31 cellular contexts compared by ENCODE assay signal in genomic region chr19:43422000-43422688, GRCh38. TPM values are rescaled to one million over a fixed set of nuclear protein-coding genes. Genes with fewer than 3 reads are reported as not detected.
"Had no signal": no experiment of that assay in that cellular context is flagged by ENCODE, and none has a peak within 500 bp of the region (broad histone marks: within the 10 kb centered on the region; RNA-seq: fewer than 3 reads in every experiment).

No MANE protein-coding gene starts in this region.

- H3K27ac ChIP-seq: ascending aorta, breast epithelium, coronary artery, dorsolateral prefrontal cortex, esophagus muscularis mucosa, foreskin keratinocyte, gastrocnemius medialis, heart left ventricle had no signal

- H3K36me3 Mint-ChIP-seq: activated naive CD4-positive, alpha-beta T cell treated with anti-CD3 and anti-CD28 coated beads, Interleukin-2, amount 10 ng/mL, durations not matched to agents 7 days and 5 days; activated naive CD4-positive, alpha-beta T cell treated with anti-CD3 and anti-CD28 coated beads, Interleukin-2, amount 50 U/mL, for 72 hours; activated naive CD8-positive, alpha-beta T cell treated with anti-CD3 and anti-CD28 coated beads, Interleukin-2, amount 10 ng/mL, durations not matched to agents 7 days and 5 days; brain had no signal

- ATAC-seq: activated naive CD4-positive, alpha-beta T cell treated with anti-CD3 and anti-CD28 coated beads, Interleukin-2, amount 50 U/mL, for 72 hours; activated T-cell treated with anti-CD3 and anti-CD28 coated beads, Interleukin-2, amount 50 U/mL, for 72 hours; foreskin keratinocyte; gastrocnemius medialis; heart left ventricle had no signal

- H3K4me1 ChIP-seq: ascending aorta, foreskin keratinocyte, gastrocnemius medialis, heart left ventricle had no signal

- H3K9me3 Mint-ChIP-seq: activated CD4-positive, alpha-beta memory T cell treated with anti-CD3 and anti-CD28 coated beads, Interleukin-2, amount 10 ng/mL, durations not matched to agents 7 days and 5 days; activated CD4-positive, alpha-beta T cell treated with anti-CD3 and anti-CD28 coated beads, Interleukin-2, amount 10 ng/mL, durations not matched to agents 7 days and 5 days; activated naive CD4-positive, alpha-beta T cell treated with anti-CD3 and anti-CD28 coated beads, Interleukin-2, amount 10 ng/mL, durations not matched to agents 7 days and 5 days; activated naive CD4-positive, alpha-beta T cell treated with anti-CD3 and anti-CD28 coated beads, Interleukin-2, amount 50 U/mL, for 72 hours; activated naive CD8-positive, alpha-beta T cell treated with anti-CD3 and anti-CD28 coated beads, Interleukin-2, amount 10 ng/mL, durations not matched to agents 7 days and 5 days; activated T-cell treated with anti-CD3 and anti-CD28 coated beads, Interleukin-2, amount 50 U/mL, for 24 hours; activated T-cell treated with anti-CD3 and anti-CD28 coated beads, Interleukin-2, amount 50 U/mL, for 72 hours; brain; central memory CD8-positive, alpha-beta T cell; dendritic cell treated with granulocyte-macrophage colony-stimulating factor and Interleukin-4, amounts not matched to agents 40 ng/mL and 50 ng/mL, for 4 days had no signal

- H3K9me3 ChIP-seq: ascending aorta, breast epithelium, esophagus muscularis mucosa, gastrocnemius medialis, heart left ventricle had no signal

- H3K27me3 Mint-ChIP-seq: activated CD4-positive, alpha-beta T cell treated with anti-CD3 and anti-CD28 coated beads, Interleukin-2, amount 10 ng/mL, durations not matched to agents 7 days and 5 days; activated T-cell treated with anti-CD3 and anti-CD28 coated beads, Interleukin-2, amount 50 U/mL, for 24 hours had no signal

- H3K36me3 ChIP-seq: ascending aorta, breast epithelium, esophagus muscularis mucosa, gastrocnemius medialis, heart left ventricle had no signal

- H3K27me3 ChIP-seq: ascending aorta, breast epithelium, dorsolateral prefrontal cortex, foreskin keratinocyte, gastrocnemius medialis had no signal

- DNase-seq: activated CD4-positive, alpha-beta memory T cell treated with anti-CD3 and anti-CD28 coated beads, Interleukin-2, amount 10 ng/mL, durations not matched to agents 7 days and 5 days; activated CD4-positive, alpha-beta T cell treated with anti-CD3 and anti-CD28 coated beads for 1 hour; activated CD4-positive, alpha-beta T cell treated with anti-CD3 and anti-CD28 coated beads for 4 hours; activated CD4-positive, alpha-beta T cell treated with anti-CD3 and anti-CD28 coated beads, Interleukin-2, amount 10 ng/mL, durations not matched to agents 7 days and 5 days; activated CD4-positive, alpha-beta T cell treated with anti-CD3 and anti-CD28 coated beads, Interleukin-2, amount 50 U/mL, for 4 hours; activated gamma-delta T cell; activated naive CD4-positive, alpha-beta T cell; activated naive CD4-positive, alpha-beta T cell treated with anti-CD3 and anti-CD28 coated beads, Interleukin-2, amount 10 ng/mL, durations not matched to agents 7 days and 5 days; activated naive CD8-positive, alpha-beta T cell treated with anti-CD3 and anti-CD28 coated beads, Interleukin-2, amount 10 ng/mL, durations not matched to agents 7 days and 5 days; activated T-cell treated with anti-CD3 and anti-CD28 coated beads for 4 hours; activated T-cell treated with anti-CD3 and anti-CD28 coated beads, Interleukin-2, amount 50 U/mL, for 24 hours; activated T-cell treated with anti-CD3 and anti-CD28 coated beads, Interleukin-2, amount 50 U/mL, for 72 hours; dorsolateral prefrontal cortex; effector memory CD4-positive, alpha-beta T cell; erythroblast; foreskin keratinocyte; gastrocnemius medialis; glutamatergic neuron; heart left ventricle; T-helper 2 cell had no signal

- H3K27ac Mint-ChIP-seq: activated CD4-positive, alpha-beta memory T cell treated with anti-CD3 and anti-CD28 coated beads, Interleukin-2, amount 10 ng/mL, durations not matched to agents 7 days and 5 days; activated CD4-positive, alpha-beta T cell treated with anti-CD3 and anti-CD28 coated beads, Interleukin-2, amount 10 ng/mL, durations not matched to agents 7 days and 5 days; activated naive CD4-positive, alpha-beta T cell treated with anti-CD3 and anti-CD28 coated beads, Interleukin-2, amount 10 ng/mL, durations not matched to agents 7 days and 5 days; activated naive CD4-positive, alpha-beta T cell treated with anti-CD3 and anti-CD28 coated beads, Interleukin-2, amount 50 U/mL, for 72 hours; activated naive CD8-positive, alpha-beta T cell treated with anti-CD3 and anti-CD28 coated beads, Interleukin-2, amount 10 ng/mL, durations not matched to agents 7 days and 5 days; activated T-cell treated with anti-CD3 and anti-CD28 coated beads, Interleukin-2, amount 50 U/mL, for 24 hours; activated T-cell treated with anti-CD3 and anti-CD28 coated beads, Interleukin-2, amount 50 U/mL, for 72 hours; brain; dendritic cell treated with granulocyte-macrophage colony-stimulating factor and Interleukin-4, amounts not matched to agents 40 ng/mL and 50 ng/mL, for 4 days; endodermal cell had no signal

- H3K4me3 Mint-ChIP-seq: activated CD4-positive, alpha-beta memory T cell treated with anti-CD3 and anti-CD28 coated beads, Interleukin-2, amount 10 ng/mL, durations not matched to agents 7 days and 5 days; activated CD4-positive, alpha-beta T cell treated with anti-CD3 and anti-CD28 coated beads, Interleukin-2, amount 10 ng/mL, durations not matched to agents 7 days and 5 days; activated naive CD4-positive, alpha-beta T cell treated with anti-CD3 and anti-CD28 coated beads, Interleukin-2, amount 10 ng/mL, durations not matched to agents 7 days and 5 days; activated naive CD8-positive, alpha-beta T cell treated with anti-CD3 and anti-CD28 coated beads, Interleukin-2, amount 10 ng/mL, durations not matched to agents 7 days and 5 days; activated T-cell treated with anti-CD3 and anti-CD28 coated beads, Interleukin-2, amount 50 U/mL, for 24 hours; activated T-cell treated with anti-CD3 and anti-CD28 coated beads, Interleukin-2, amount 50 U/mL, for 72 hours; brain; central memory CD8-positive, alpha-beta T cell; dendritic cell treated with granulocyte-macrophage colony-stimulating factor and Interleukin-4, amounts not matched to agents 40 ng/mL and 50 ng/mL, for 4 days; endodermal cell had no signal

- H3K4me3 ChIP-seq: ascending aorta, breast epithelium, coronary artery, dorsolateral prefrontal cortex, esophagus muscularis mucosa, gastrocnemius medialis, heart left ventricle had no signal

- H3K4me1 Mint-ChIP-seq: endodermal cell had no signal

RNA-seq across cellular contexts. Expression of gene TEX101, which starts 7.5 kb away (rescaled TPM):
- total RNA-seq: activated CD4-positive, alpha-beta memory T cell treated with anti-CD3 and anti-CD28 coated beads, Interleukin-2, amount 10 ng/mL, durations not matched to agents 7 days and 5 days; activated CD4-positive, alpha-beta T cell treated with anti-CD3 and anti-CD28 coated beads, Interleukin-2, amount 10 ng/mL, durations not matched to agents 7 days and 5 days; activated naive CD4-positive, alpha-beta T cell treated with anti-CD3 and anti-CD28 coated beads, Interleukin-2, amount 50 U/mL, for 72 hours; activated naive CD8-positive, alpha-beta T cell treated with anti-CD3 and anti-CD28 coated beads, Interleukin-2, amount 10 ng/mL, durations not matched to agents 7 days and 5 days; activated T-cell treated with anti-CD3 and anti-CD28 coated beads, Interleukin-2, amount 50 U/mL, for 72 hours; ascending aorta; breast epithelium; cardiac septum; cerebellum; esophagus muscularis mucosa; foreskin keratinocyte; gastrocnemius medialis; heart left ventricle had no signal
- polyA plus RNA-seq: foreskin keratinocyte, heart left ventricle had no signal

RNA-seq across cellular contexts. Expression of gene LYPD3, which starts 43.3 kb away (rescaled TPM):
- total RNA-seq: ascending aorta, cardiac septum, cerebellum, gastrocnemius medialis had no signal
